Comparison of ENCODE assay signal across 1 cellular context in the genomic region with DNA sequence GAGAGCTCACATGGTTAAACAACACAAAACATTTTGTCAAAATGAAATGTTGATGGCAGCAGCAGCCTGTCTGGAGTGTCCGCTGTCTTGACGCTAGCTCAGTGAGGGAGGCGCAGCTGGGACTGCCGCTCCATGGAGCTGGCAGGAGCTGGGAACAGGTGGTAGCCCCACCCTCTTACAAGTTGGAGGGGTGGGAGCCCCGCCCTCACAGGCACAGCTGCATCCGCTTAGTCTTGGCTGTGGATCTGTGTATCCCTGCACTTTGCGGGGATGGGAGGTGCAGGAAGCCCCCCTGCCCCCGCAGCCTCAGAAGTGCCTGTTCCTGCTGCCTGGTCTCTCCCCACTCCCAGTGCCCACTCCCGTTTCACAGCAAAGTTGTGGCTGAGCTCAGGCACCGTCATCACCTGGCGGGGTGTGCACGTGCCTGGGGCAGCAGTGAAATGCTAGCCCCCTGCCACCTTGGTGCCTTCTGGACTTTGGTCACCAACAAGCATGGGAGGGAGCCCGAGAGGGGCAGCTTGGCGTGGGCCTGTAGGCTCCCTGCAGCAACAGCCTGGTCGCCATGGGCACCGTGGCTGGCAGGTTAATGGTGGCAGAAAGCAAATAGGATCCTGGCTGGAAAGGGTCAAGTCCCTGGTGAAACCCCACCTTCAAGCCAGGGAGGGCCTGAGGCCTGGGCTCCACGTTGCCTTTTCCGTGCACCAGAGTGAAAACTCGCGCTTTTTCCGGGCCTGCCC.
TF ChIP-seq lines count a peak whose summit lies in the region.

No MANE protein-coding gene starts in this region.

TF ChIP-seq in H1, 55 proteins besides CTCF, POLR2A, EP300 and RAD21:
- no peak for TF ChIP-seq TBP (IDR thresholded peaks at IDR 0.05; ENCODE audit: low read depth, low read length)
- TF ChIP-seq ATF2 (IDR thresholded peaks at IDR 0.05; ENCODE audit: low read length) = no peak
- TF ChIP-seq CTBP2 (IDR thresholded peaks at IDR 0.05; ENCODE audit: borderline replicate concordance, insufficient read depth, insufficient read length, low read length) = no peak
- no peak for TF ChIP-seq KDM5A (IDR thresholded peaks at IDR 0.05; ENCODE audit: low read length)
- no peak for TF ChIP-seq ZNF274 (IDR thresholded peaks at IDR 0.05; ENCODE audit: borderline replicate concordance, extremely low read depth, low read length)
- TF ChIP-seq NRF1 (IDR thresholded peaks at IDR 0.05; ENCODE audit: low read depth, low read length) = no peak
- no peak for TF ChIP-seq JUND (IDR thresholded peaks at IDR 0.05; ENCODE audit: low read length)
- no peak for TF ChIP-seq TCF12 (IDR thresholded peaks at IDR 0.05; ENCODE audit: low read depth, low read length)
